In the genomic region with DNA sequence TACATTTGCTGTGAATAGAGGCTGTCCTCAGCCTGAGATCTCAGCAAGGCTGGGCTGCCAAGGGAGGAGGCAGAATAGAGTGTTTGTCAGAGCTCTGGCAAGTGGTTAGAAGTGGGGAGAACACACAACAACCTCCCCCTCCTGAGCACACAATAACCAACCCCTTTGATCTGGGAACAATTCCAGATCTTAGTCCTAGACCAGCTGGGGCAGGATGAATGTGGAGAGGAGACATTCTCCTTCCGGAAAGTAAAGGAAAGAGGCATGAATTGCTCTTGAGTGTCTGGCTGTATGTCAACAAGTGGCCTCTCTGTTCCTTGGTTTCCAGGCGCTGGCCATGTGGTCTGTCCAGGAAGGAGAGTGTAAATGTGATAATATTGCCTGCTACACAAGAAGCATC, we compare ENCODE assay signal across 10 cellular contexts.
DNase-seq lines count a peak whose midpoint lies in the region; ATAC-seq, FAIRE-seq and TF ChIP-seq lines count a peak whose summit lies in the region.
"Had no signal": no experiment of that assay in that cellular context is flagged by ENCODE, and none has a peak within 500 bp of the region (broad histone marks: within the 10 kb centered on the region; RNA-seq: fewer than 3 reads in every experiment).

No MANE protein-coding gene starts in this region.

- H3K79me2 ChIP-seq in keratinocyte (ENCODE audit: control insufficient read depth, insufficient read depth, low read length): no peaks in the 10 kb centered on the region

- no peak overlapping the region for H3K27ac ChIP-seq in keratinocyte (ENCODE audit: control insufficient read depth, insufficient read depth, low read length)

- no peak overlapping the region for H3K4me3 ChIP-seq in keratinocyte (ENCODE audit: control insufficient read depth in 2 of 3, extremely low read depth in 1 of 3, insufficient read depth in 2 of 3, low read depth in 1 of 3, low read length in 3 of 3)

- dilution Hi-C loops in keratinocyte (cut with MboI; ENCODE audit: extremely low pct_ligation_motif_present, low sequenced_read_pairs): no loop called here

- H2AFZ ChIP-seq in keratinocyte (ENCODE audit: control insufficient read depth, low read length): peak overlapping the region; percentile 64

- H3K36me3 ChIP-seq in keratinocyte (ENCODE audit: control insufficient read depth in 2 of 2, extremely low read depth in 1 of 2, insufficient read depth in 2 of 2, low read length in 2 of 2): no peaks in the 10 kb centered on the region
- H3K36me3 ChIP-seq: BE2C had no signal

- H3K27me3 ChIP-seq in keratinocyte (ENCODE audit: control insufficient read depth, extremely low read depth, insufficient read depth, low read length): no peaks in the 10 kb centered on the region

- H3K4me1 ChIP-seq in keratinocyte (ENCODE audit: control insufficient read depth, extremely low read depth, insufficient read depth, low read length): peaks cover 5% of the 10 kb centered on the region
- H3K4me1 ChIP-seq: BE2C had no signal

- no peak overlapping the region for H3K9ac ChIP-seq in keratinocyte (ENCODE audit: control insufficient read depth, extremely low read depth, insufficient read depth, low read length)

- peak; percentile 20 for DNase-seq in AG08395 (ENCODE audit: low spot score)
- DNase-seq in NCI-H774 (lab: John Stamatoyannopoulos, UW): peak; percentile 62
- DNase-seq in keratinocyte (ENCODE audit: low read depth, low spot score): no peak
- DNase-seq: BE2C; stimulated activated CD4-positive, alpha-beta T cell treated with anti-CD3 and anti-CD28 coated beads, Interleukin-4, amount 100 ng/mL, for 24 hours had no signal

- peak; percentile 4 for ATAC-seq in HG02610 (IDR thresholded peaks at IDR 0.05; ENCODE audit: unreplicated experiment)
- no peak for ATAC-seq in HG02884 (IDR thresholded peaks at IDR 0.05; ENCODE audit: unreplicated experiment)
- ATAC-seq in HG03565 (IDR thresholded peaks at IDR 0.05; ENCODE audit: unreplicated experiment): no peak
- ATAC-seq in HG02623 (IDR thresholded peaks at IDR 0.05; ENCODE audit: unreplicated experiment): no peak
- ATAC-seq in HG03378 (IDR thresholded peaks at IDR 0.05; ENCODE audit: unreplicated experiment): no peak

- H4K20me1 ChIP-seq in keratinocyte (ENCODE audit: control insufficient read depth, extremely low read depth, insufficient read depth, low read length): no peaks in the 10 kb centered on the region

- FAIRE-seq in keratinocyte (lab: Jason Lieb, UNC): peak; percentile 17

- H3K9me3 ChIP-seq in keratinocyte (ENCODE audit: control insufficient read depth, low read depth, low read length): no peaks in the 10 kb centered on the region
- H3K9me3 ChIP-seq: BE2C had no signal

- H3K4me2 ChIP-seq in keratinocyte (ENCODE audit: control insufficient read depth, extremely low read depth, insufficient read depth, low read depth, low read length): no peak overlapping the region

- TF ChIP-seq CTCF in keratinocyte (optimal IDR thresholded peaks at IDR 0.05 in 1 of 3, IDR thresholded peaks at IDR 0.05 in 1 of 3, conservative IDR thresholded peaks at IDR 0.05 in 1 of 3; ENCODE audit: extremely low read depth in 1 of 3, insufficient read depth in 2 of 3, low read length in 3 of 3): no peak

- no peaks in the 10 kb centered on the region for H3K9me1 ChIP-seq in keratinocyte (ENCODE audit: control insufficient read depth, extremely low read depth, insufficient read depth, low read length)
